Comparison of ENCODE assay signal across 12 cellular contexts in the genomic region with DNA sequence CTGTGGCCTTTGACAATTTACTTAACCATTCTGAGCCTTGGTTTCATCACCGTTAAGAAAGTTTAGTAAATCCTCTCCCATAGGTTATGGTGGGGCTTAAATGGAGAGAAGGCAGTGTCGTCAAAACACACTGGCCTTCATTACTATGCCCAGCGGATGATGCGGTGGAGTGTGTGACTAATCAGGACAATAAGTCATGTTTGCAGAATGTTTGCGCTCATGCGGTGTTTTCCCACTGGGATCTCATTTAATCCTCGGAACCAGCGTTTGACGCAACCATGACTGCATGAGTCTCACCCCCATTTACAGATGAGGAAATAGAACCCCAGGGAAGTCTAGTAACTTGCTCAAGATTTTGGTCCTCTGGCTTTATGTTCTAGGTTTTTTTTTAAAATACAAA. TPM values are rescaled to one million over a fixed set of nuclear protein-coding genes. Genes with fewer than 3 reads are reported as not detected.
DNase-seq lines count a peak whose midpoint lies in the region; TF ChIP-seq lines count a peak whose summit lies in the region.
"Had no signal": no experiment of that assay in that cellular context is flagged by ENCODE, and none has a peak within 500 bp of the region (broad histone marks: within the 10 kb centered on the region; RNA-seq: fewer than 3 reads in every experiment).

No MANE protein-coding gene starts in this region.

- no peak overlapping the region for H3K4me3 ChIP-seq in astrocyte of the spinal cord (ENCODE audit: low read depth, low read length)

- no peak for TF ChIP-seq POLR2A in erythroblast (IDR thresholded peaks at IDR 0.05; ENCODE audit: low read length)

- in situ Hi-C loops in astrocyte of the spinal cord (cut with HindIII; ENCODE audit: low sequenced_read_pairs) (no loop called here), GM13976 (cut with MboI; ENCODE audit: low sequenced_read_pairs, unreplicated experiment) (no loop called here)

- DNase-seq in AG08395 (ENCODE audit: low spot score) (peak; percentile 78), HK-2 (ENCODE audit: unreplicated experiment) (peak; percentile 72), astrocyte of the spinal cord (ENCODE audit: low read depth, low spot score) (peak; percentile 94), lung microvascular endothelial cell (ENCODE audit: low read depth in 2 of 2) (peak; percentile 37 to 85), NCI-H2227 treated with DMSO at 0.1 percent for 48 hours (lab: John Stamatoyannopoulos, UW) (no peak), GM13976 (ENCODE audit: low spot score) (no peak), erythroblast (lab: John Stamatoyannopoulos, UW) (no peak), NCI-H1436 treated with DMSO at 0.1 percent for 48 hours (lab: John Stamatoyannopoulos, UW) (no peak)
- DNase-seq: activated T-cell treated with anti-CD3 and anti-CD28 coated beads, Interleukin-2, amount 50 U/mL, for 1 hour; naive B cell; NK-92 treated with Interleukin-12 subunit alpha and Interleukin-12 subunit beta, amount 100 ng/mL, for 24 hours had no signal

- TF ChIP-seq CTCF in astrocyte of the spinal cord (IDR thresholded peaks at IDR 0.05; ENCODE audit: low read depth, low read length), result no peak
- TF ChIP-seq CTCF in GM13976 (IDR thresholded peaks at IDR 0.05; ENCODE audit: borderline replicate concordance, control extremely low read depth, extremely low read depth, insufficient read depth, missing control alignments), result no peak

RNA-seq across cellular contexts. Expression of gene SLC26A9, which starts 17.5 kb away (rescaled TPM):
- not detected in 2 replicates for total RNA-seq in lung microvascular endothelial cell
- total RNA-seq: subcutaneous adipose tissue had no signal

Comparison
In these comparisons a context has a peak if more than half of its experiments do, and no peak if none do; other contexts are left out.
1. DNase-seq: peak in AG08395 (single experiment), HK-2 (single experiment), astrocyte of the spinal cord (single experiment) and lung microvascular endothelial cell (2 of 2); none in NCI-H2227 treated with DMSO at 0.1 percent for 48 hours (single experiment), GM13976 (single experiment), erythroblast (0 of 2) and NCI-H1436 treated with DMSO at 0.1 percent for 48 hours (single experiment).